ENCODE assay signal across 18 cellular contexts in genomic region chr2:168964251-168964807, GRCh38.
A peak's percentile ranks its signal among the peaks of the same experiment; 100 is the strongest.
DNase-seq lines count a peak whose midpoint lies in the region; ATAC-seq and TF ChIP-seq lines count a peak whose summit lies in the region.
"Had no signal": no experiment of that assay in that cellular context is flagged by ENCODE, and none has a peak within 500 bp of the region (broad histone marks: within the 10 kb centered on the region; RNA-seq: fewer than 3 reads in every experiment).

No MANE protein-coding gene starts in this region.

- no peaks in the 10 kb centered on the region for H3K9me3 Mint-ChIP-seq in CD4-positive, alpha-beta T cell
- no peaks in the 10 kb centered on the region for H3K9me3 Mint-ChIP-seq in activated T-helper 2 cell treated with anti-CD3 and anti-CD28 coated beads, Interferon-gamma antibody, Interleukin-2, Interleukin-4, amounts not matched to agents 10 μg/mL and 5 μg/mL and 100 μg/mL, durations not matched to agents 14 hours and 24 hours and 36 hours
- H3K9me3 Mint-ChIP-seq: activated B cell treated with CpG ODN at 0.5 μM for 24 hours, GM23338 had no signal

- no peaks in the 10 kb centered on the region for H3K36me3 ChIP-seq in kidney epithelial cell (ENCODE audit: control insufficient read depth, insufficient read depth, low read length)
- no peaks in the 10 kb centered on the region for H3K36me3 ChIP-seq in thyroid gland

- no peaks in the 10 kb centered on the region for H3K9me3 ChIP-seq in CD4-positive, alpha-beta T cell (ENCODE audit: control insufficient read depth, low read length)
- no peaks in the 10 kb centered on the region for H3K9me3 ChIP-seq in thyroid gland

- H3K27me3 Mint-ChIP-seq in CD4-positive, alpha-beta T cell = no peaks in the 10 kb centered on the region
- H3K27me3 Mint-ChIP-seq in activated T-helper 2 cell treated with anti-CD3 and anti-CD28 coated beads, Interferon-gamma antibody, Interleukin-2, Interleukin-4, amounts not matched to agents 10 μg/mL and 5 μg/mL and 100 μg/mL, durations not matched to agents 14 hours and 24 hours and 36 hours (ENCODE audit: low read depth) = peaks cover 4% of the 10 kb centered on the region
- H3K27me3 Mint-ChIP-seq: activated B cell treated with CpG ODN at 0.5 μM for 24 hours had no signal

- TF ChIP-seq CTCF in CD4-positive, alpha-beta T cell (IDR thresholded peaks at IDR 0.05) = no peak
- no peak for TF ChIP-seq CTCF in kidney epithelial cell (IDR thresholded peaks at IDR 0.05; ENCODE audit: insufficient read depth, low read length, poor library complexity, severe bottlenecking)
- TF ChIP-seq CTCF in thyroid gland (IDR thresholded peaks at IDR 0.05) = no peak

- no peak for TF ChIP-seq POLR2A in thyroid gland (IDR thresholded peaks at IDR 0.05)

- H3K27me3 ChIP-seq in CD4-positive, alpha-beta T cell (ENCODE audit: control insufficient read depth, insufficient read depth, low read length) = no peaks in the 10 kb centered on the region
- H3K27me3 ChIP-seq in kidney epithelial cell (ENCODE audit: control insufficient read depth, insufficient read depth, low read length) = no peaks in the 10 kb centered on the region
- H3K27me3 ChIP-seq in thyroid gland = no peaks in the 10 kb centered on the region

- H3K36me3 Mint-ChIP-seq in CD4-positive, alpha-beta T cell (ENCODE audit: low read depth) = no peaks in the 10 kb centered on the region
- H3K36me3 Mint-ChIP-seq in activated T-helper 2 cell treated with anti-CD3 and anti-CD28 coated beads, Interferon-gamma antibody, Interleukin-2, Interleukin-4, amounts not matched to agents 10 μg/mL and 5 μg/mL and 100 μg/mL, durations not matched to agents 14 hours and 24 hours and 36 hours (ENCODE audit: low read depth) = no peaks in the 10 kb centered on the region

- H3K4me3 Mint-ChIP-seq in CD4-positive, alpha-beta T cell = peak overlapping the region; percentile 22
- no peak overlapping the region for H3K4me3 Mint-ChIP-seq in activated T-helper 2 cell treated with anti-CD3 and anti-CD28 coated beads, Interferon-gamma antibody, Interleukin-2, Interleukin-4, amounts not matched to agents 10 μg/mL and 5 μg/mL and 100 μg/mL, durations not matched to agents 14 hours and 24 hours and 36 hours (ENCODE audit: low read depth)
- H3K4me3 Mint-ChIP-seq: activated B cell treated with CpG ODN at 0.5 μM for 24 hours, GM23338 had no signal

- 92% methylated on average over 3 of the region's 3 CpGs for WGBS in thyroid gland, 2 donors

- ATAC-seq in CD4-positive, alpha-beta T cell (ENCODE audit: poor library complexity) = peak; percentile 57
- ATAC-seq in HG02642 (IDR thresholded peaks at IDR 0.05; ENCODE audit: poor library complexity, unreplicated experiment) (no peak), HG03045 (IDR thresholded peaks at IDR 0.05; ENCODE audit: unreplicated experiment) (no peak)
- ATAC-seq: GM23338 had no signal

- DNase-seq in CD4-positive, alpha-beta T cell = no peak
- DNase-seq in HT-29 (ENCODE audit: low spot score) = peak; percentile 77
- no peak for DNase-seq in activated T-helper 2 cell treated with anti-CD3 and anti-CD28 coated beads, Interferon-gamma antibody, Interleukin-2, Interleukin-4, amounts not matched to agents 10 μg/mL and 5 μg/mL and 100 μg/mL, durations not matched to agents 14 hours and 24 hours and 36 hours (ENCODE audit: low spot score)
- DNase-seq in kidney epithelial cell (ENCODE audit: low read depth) = peak; percentile 18
- no peak for DNase-seq in NCI-H1092 treated with DMSO at 0.1 percent for 48 hours (lab: John Stamatoyannopoulos, UW)
- DNase-seq in thyroid gland = no peak
- DNase-seq: activated B cell treated with CpG ODN at 0.5 μM for 24 hours; activated CD8-positive, alpha-beta memory T cell treated with anti-CD3 and anti-CD28 coated beads, Interleukin-2, amount 50 U/mL, for 48 hours; activated naive CD4-positive, alpha-beta T cell treated with Interleukin-2 at 50 U/mL for 16 hours; DMS153; effector CD8-positive, alpha-beta T cell; NCI-H774; RPMI8226; substantia nigra had no signal

- H3K4me1 Mint-ChIP-seq in CD4-positive, alpha-beta T cell (ENCODE audit: low read depth) = peaks cover 28% of the 10 kb centered on the region
- peaks cover 37% of the 10 kb centered on the region for H3K4me1 Mint-ChIP-seq in activated T-helper 2 cell treated with anti-CD3 and anti-CD28 coated beads, Interferon-gamma antibody, Interleukin-2, Interleukin-4, amounts not matched to agents 10 μg/mL and 5 μg/mL and 100 μg/mL, durations not matched to agents 14 hours and 24 hours and 36 hours (ENCODE audit: low read depth)
- H3K4me1 Mint-ChIP-seq: activated B cell treated with CpG ODN at 0.5 μM for 24 hours had no signal

- CTCF ChIA-PET in CD4-positive, alpha-beta T cell (lab: Charles Lee) = interaction anchor here (1.0 to 1.2 kb wide), 2 partner anchors 168 to 176 kb away, joined by 3 read pairs; no protein-coding TSS in a partner anchor

- no peaks in the 10 kb centered on the region for H3K4me1 ChIP-seq in thyroid gland

- H3K27ac ChIP-seq in CD4-positive, alpha-beta T cell (ENCODE audit: low read depth, low read length) = no peak overlapping the region
- no peak overlapping the region for H3K27ac ChIP-seq in thyroid gland

- intact Hi-C loops in CD4-positive, alpha-beta T cell (cut with DNase I, micrococcal nuclease) = loop anchor here in 1 of 2 experiments (10.0 kb wide), 1 partner anchor 140 kb away; no protein-coding TSS in a partner anchor
- intact Hi-C loops in activated T-helper 2 cell treated with anti-CD3 and anti-CD28 coated beads, Interferon-gamma antibody, Interleukin-2, Interleukin-4, amounts not matched to agents 10 μg/mL and 5 μg/mL and 100 μg/mL, durations not matched to agents 14 hours and 24 hours and 36 hours (cut with micrococcal nuclease) = no loop called here
- intact Hi-C loops in thyroid gland (cut with DNase I) = loop anchor here (5.0 kb wide), 1 partner anchor 178 kb away; no protein-coding TSS in a partner anchor

- POLR2A ChIA-PET in CD4-positive, alpha-beta T cell (lab: Charles Lee) = interaction anchor here (1.3 kb wide), 1 partner anchor 10 kb away, joined by 4 read pairs; no protein-coding TSS in a partner anchor

- peak overlapping the region; percentile 41 for H3K27ac Mint-ChIP-seq in CD4-positive, alpha-beta T cell
- H3K27ac Mint-ChIP-seq in activated T-helper 2 cell treated with anti-CD3 and anti-CD28 coated beads, Interferon-gamma antibody, Interleukin-2, Interleukin-4, amounts not matched to agents 10 μg/mL and 5 μg/mL and 100 μg/mL, durations not matched to agents 14 hours and 24 hours and 36 hours = peak overlapping the region; percentile 6
- H3K27ac Mint-ChIP-seq: activated B cell treated with CpG ODN at 0.5 μM for 24 hours, GM23338 had no signal

- H3K4me3 ChIP-seq in kidney epithelial cell (ENCODE audit: low read depth, low read length) (no peak overlapping the region), thyroid gland (replicated peaks in 1 of 3) (no peak overlapping the region)
- H3K4me3 ChIP-seq: GM23338, lung had no signal

Comparison
In these comparisons a context has a peak if more than half of its experiments do, and no peak if none do; other contexts are left out.
1. DNase-seq: peak in HT-29 (single experiment) and kidney epithelial cell (single experiment); none in CD4-positive, alpha-beta T cell (0 of 10), activated T-helper 2 cell treated with anti-CD3 and anti-CD28 coated beads, Interferon-gamma antibody, Interleukin-2, Interleukin-4, amounts not matched to agents 10 μg/mL and 5 μg/mL and 100 μg/mL, durations not matched to agents 14 hours and 24 hours and 36 hours (single experiment), NCI-H1092 treated with DMSO at 0.1 percent for 48 hours (single experiment) and thyroid gland (0 of 2).